ENCODE assay signal across 8 cellular contexts in the genomic region with DNA sequence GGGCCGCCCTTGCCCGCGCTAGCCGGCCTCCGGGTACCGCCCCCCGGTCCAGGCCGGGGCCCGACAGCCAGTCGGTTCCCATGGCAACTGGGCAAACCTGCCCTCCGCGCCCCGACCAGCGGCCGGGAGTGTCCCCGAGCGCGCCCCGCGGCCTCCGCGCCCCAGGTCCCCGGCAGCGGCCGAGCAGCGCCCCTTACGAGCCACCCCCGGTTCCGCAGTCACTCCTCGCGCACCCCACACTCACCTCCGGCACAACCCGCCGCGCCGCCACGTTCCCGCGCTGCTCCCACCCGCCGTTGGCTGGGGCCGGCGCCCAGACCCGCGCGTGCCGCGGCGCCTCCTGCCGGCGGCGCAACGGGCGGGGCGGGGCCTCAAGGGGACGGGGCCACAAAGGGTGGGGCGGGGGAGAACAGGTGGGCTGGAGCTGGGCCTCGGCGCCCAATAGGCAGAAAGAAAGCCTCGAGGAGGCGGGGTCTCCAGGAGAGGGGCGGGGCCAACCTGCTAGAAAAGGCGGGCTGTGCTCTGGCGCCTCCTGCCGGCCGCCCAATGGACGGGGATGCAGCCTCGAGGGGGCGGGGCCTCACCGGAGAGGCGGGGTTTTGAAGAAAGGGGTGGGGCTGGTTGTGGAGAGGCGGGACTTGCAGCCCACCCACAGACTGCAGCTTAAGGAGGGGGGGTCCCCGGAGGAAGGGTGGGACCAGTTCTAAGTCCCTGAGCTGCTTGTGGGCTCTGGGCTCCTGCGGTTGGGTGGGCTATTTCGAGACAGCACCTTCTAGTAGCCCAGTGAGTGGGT. TPM values are rescaled to one million over a fixed set of nuclear protein-coding genes. Genes with fewer than 3 reads are reported as not detected.
DNase-seq lines count a peak whose midpoint lies in the region; ATAC-seq, FAIRE-seq and TF ChIP-seq lines count a peak whose summit lies in the region.

A gene with protein sequence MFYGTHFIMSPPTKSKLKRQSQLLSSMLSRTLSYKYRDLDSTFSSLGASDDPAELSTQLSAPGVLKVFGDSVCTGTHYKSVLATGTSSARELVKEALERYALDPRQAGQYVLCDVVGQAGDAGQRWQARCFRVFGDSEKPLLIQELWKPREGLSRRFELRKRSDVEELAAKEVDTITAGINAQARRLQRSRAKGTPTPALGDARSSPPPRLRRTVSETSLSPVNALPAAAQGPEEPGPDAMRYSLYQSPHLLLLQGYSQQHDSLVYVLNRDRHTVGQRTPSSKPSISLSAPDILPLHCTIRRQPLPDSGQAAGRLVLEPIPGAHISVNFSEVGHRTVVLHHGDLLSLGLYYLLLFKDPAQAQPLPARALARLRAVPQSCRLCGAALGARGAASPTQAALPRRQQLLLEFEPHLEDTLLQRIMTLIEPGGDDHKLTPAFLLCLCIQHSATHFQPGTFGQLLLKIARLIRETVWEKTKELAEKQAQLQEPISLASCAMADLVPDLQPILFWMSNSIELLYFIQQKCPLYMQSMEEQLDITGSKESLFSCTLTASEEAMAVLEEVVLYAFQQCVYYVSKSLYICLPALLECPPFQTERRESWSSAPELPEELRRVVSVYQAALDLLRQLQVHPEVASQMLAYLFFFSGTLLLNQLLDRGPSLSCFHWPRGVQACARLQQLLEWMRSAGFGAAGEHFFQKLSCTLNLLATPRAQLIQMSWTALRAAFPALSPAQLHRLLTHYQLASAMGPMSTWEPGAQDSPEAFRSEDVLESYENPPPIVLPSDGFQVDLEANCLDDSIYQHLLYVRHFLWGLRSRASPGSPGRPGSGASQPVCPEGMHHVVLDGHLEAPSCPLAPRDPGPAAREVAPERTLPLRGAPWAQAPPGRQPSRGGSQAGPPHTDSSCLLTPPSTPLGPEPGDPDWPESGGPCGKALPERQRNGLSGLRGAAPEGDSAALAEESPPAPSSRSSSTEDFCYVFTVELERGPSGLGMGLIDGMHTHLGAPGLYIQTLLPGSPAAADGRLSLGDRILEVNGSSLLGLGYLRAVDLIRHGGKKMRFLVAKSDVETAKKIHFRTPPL (minus strand): TSS at position 365 of the 793 bp plus-strand sequence. CDS start 5,577 bp downstream, outside the sequence.

- intact Hi-C loops in spleen (cut with DNase I; ENCODE audit: low total_unique reads) = no loop called here

- DNase-seq in NCI-H2107 (lab: John Stamatoyannopoulos, UW) = peak; percentile 91
- peak; percentile 60 for DNase-seq in activated CD4-positive, CD25-positive, alpha-beta regulatory T cell treated with anti-CD3 and anti-CD28 coated beads, Interleukin-2, amount 50 U/mL, for 16 hours (ENCODE audit: low read depth, low spot score)
- peak; percentile 93 for DNase-seq in cardiac fibroblast (ENCODE audit: low read depth in 2 of 2)
- peak; percentile 76 for DNase-seq in inferior parietal cortex (ENCODE audit: extremely low spot score)
- DNase-seq in spleen = peak; percentile 85
- DNase-seq in RCC 7860 (ENCODE audit: low spot score) = no peak

- no peak for FAIRE-seq in RCC 7860 (lab: Jason Lieb, UNC)

- peak; percentile 78 for ATAC-seq in HG02759 (IDR thresholded peaks at IDR 0.05; ENCODE audit: unreplicated experiment)

- H3K4me1 ChIP-seq in ES-I3 (ENCODE audit: insufficient read depth, low read length) (no peaks in the 10 kb centered on the region), spleen (peaks cover 0 to 26% (median 16%) of the 10 kb centered on the region in 6 donors)

- peak within 1 kb of the TSS in 7 of 8 donors; percentile 15 to 64 (median 52) for H3K27ac ChIP-seq in spleen

- H3K9ac ChIP-seq in ES-I3 (ENCODE audit: low read depth, low read length) = peak within 1 kb of the TSS; percentile 46

- H3K9me3 ChIP-seq in ES-I3 (ENCODE audit: control insufficient read depth, insufficient read depth, low read length) (no peaks in the 10 kb centered on the region), spleen (peaks cover 0 to 4% (median 0%) of the 10 kb centered on the region in 8 donors)

- H3K36me3 ChIP-seq in ES-I3 (ENCODE audit: insufficient read depth, low read length) = no peaks in the 10 kb centered on the region
- no peaks in the 10 kb centered on the region for H3K36me3 ChIP-seq in spleen

- H3K27me3 ChIP-seq in spleen (replicated peaks in 1 of 7) = peaks cover 0 to 94% (median 22%) of the 10 kb centered on the region in 7 donors

- H3K4me3 ChIP-seq in cardiac fibroblast (replicated peaks in 1 of 2; ENCODE audit: low read depth in 2 of 2, low read length in 2 of 2) (peak within 1 kb of the TSS; percentile 35 to 48), spleen (peak within 1 kb of the TSS; percentile 22 to 70 (median 44))

- TF ChIP-seq POLR2A in spleen (IDR thresholded peaks at IDR 0.05) = no peak

- TF ChIP-seq CTCF in cardiac fibroblast (IDR thresholded peaks at IDR 0.05; ENCODE audit: low read depth, low read length) (peak; percentile 85), spleen (IDR thresholded peaks at IDR 0.05 in 8 of 11, conservative IDR thresholded peaks at IDR 0.05 in 3 of 11) (peak; percentile 16 to 83 (median 59))

- WGBS in spleen, 5 donors = 5 to 12% (median 7%) methylated on average over 18 to 75 of the region's 75 CpGs

RNA-seq across cellular contexts. Expression of the gene that starts here (rescaled TPM):
- total RNA-seq in spleen = 1 to 10 TPM in 6 of 7 donors, under 1 TPM in 1; 0.74 to 2.8 (median 1.7) TPM
- under 1 TPM; 0.24 to 0.93 (median 0.63) TPM for polyA plus RNA-seq in spleen
